In the genomic region with DNA sequence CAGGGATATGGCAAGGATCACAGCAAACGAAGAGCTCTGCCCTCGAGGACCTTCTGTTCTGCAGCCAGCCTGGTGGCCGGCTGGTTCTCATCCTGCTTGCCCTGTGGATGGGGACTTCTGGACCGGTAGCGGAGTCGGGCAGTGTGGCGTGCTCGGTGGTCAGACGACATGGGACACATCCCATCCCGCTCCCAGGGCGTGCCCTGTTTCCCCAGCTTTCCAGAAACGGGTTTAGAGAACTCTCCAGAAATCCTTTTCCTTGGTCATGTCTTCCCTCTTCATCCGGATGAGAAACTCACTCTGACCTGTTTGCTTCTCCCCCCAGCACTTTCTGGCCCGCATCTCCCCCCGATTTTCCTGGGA, we compare ENCODE assay signal across 20 cellular contexts.
"Had no signal": no experiment of that assay in that cellular context is flagged by ENCODE, and none has a peak within 500 bp of the region (broad histone marks: within the 10 kb centered on the region; RNA-seq: fewer than 3 reads in every experiment).

No MANE protein-coding gene starts in this region.

- H3K9me3 ChIP-seq: colonic mucosa, left lung, prostate gland, tibial artery had no signal

- H3K36me3 Mint-ChIP-seq: activated naive CD8-positive, alpha-beta T cell treated with anti-CD3 and anti-CD28 coated beads for 36 hours had no signal

- H3K4me3 ChIP-seq: colonic mucosa, left lung, prostate gland, tibial artery had no signal

- DNase-seq: activated B cell treated with CpG ODN at 0.5 μM for 24 hours; activated CD4-positive, alpha-beta T cell treated with anti-CD3 and anti-CD28 coated beads for 36 hours; activated CD4-positive, alpha-beta T cell treated with anti-CD3 and anti-CD28 coated beads, Interleukin-2, amount 50 U/mL, for 4 hours; activated CD8-positive, alpha-beta memory T cell treated with anti-CD3 and anti-CD28 coated beads for 24 hours; activated CD8-positive, alpha-beta memory T cell treated with anti-CD3 and anti-CD28 coated beads, Interleukin-2, amount 50 U/mL, for 48 hours; activated naive CD4-positive, alpha-beta T cell treated with Interleukin-2 at 50 U/mL for 16 hours; activated naive CD8-positive, alpha-beta T cell treated with anti-CD3 and anti-CD28 coated beads for 36 hours; activated T-cell treated with anti-CD3 and anti-CD28 coated beads, Interleukin-2, amount 50 U/mL, for 4 hours; colonic mucosa; kidney glomerular epithelial cell; left lung had no signal

- H3K4me1 Mint-ChIP-seq: activated B cell treated with CpG ODN at 0.5 μM for 24 hours had no signal

- H3K36me3 ChIP-seq: colonic mucosa, left lung, prostate gland, tibial artery had no signal

- FAIRE-seq: astrocyte, endometrium, urothelium cell line had no signal

- H3K27me3 ChIP-seq: colonic mucosa, left lung, tibial artery had no signal

- H3K27me3 Mint-ChIP-seq: activated B cell treated with CpG ODN at 0.5 μM for 24 hours; activated CD4-positive, alpha-beta T cell treated with anti-CD3 and anti-CD28 coated beads for 36 hours; activated naive CD8-positive, alpha-beta T cell treated with anti-CD3 and anti-CD28 coated beads for 36 hours; central memory CD8-positive, alpha-beta T cell had no signal

- H3K4me1 ChIP-seq: colonic mucosa, prostate gland, tibial artery had no signal

- H3K9me3 Mint-ChIP-seq: activated B cell treated with CpG ODN at 0.5 μM for 24 hours; activated naive CD8-positive, alpha-beta T cell treated with anti-CD3 and anti-CD28 coated beads for 36 hours; activated T-cell treated with anti-CD3 and anti-CD28 coated beads, Interleukin-2, amount 50 U/mL, for 4 hours; central memory CD8-positive, alpha-beta T cell; neural crest cell; stimulated activated naive CD8-positive, alpha-beta T cell treated with anti-CD3 and anti-CD28 coated beads, Interleukin-15, Interleukin-2, amounts not matched to agents 100 ng/mL and 50 ng/mL, for 24 hours; T-helper 1 cell treated with Interleukin-12 subunit alpha and Interleukin-12 subunit beta and Interleukin-4 antibody, amounts not matched to agents 30 μg/mL and 1 μg/mL, for 36 hours had no signal

- H3K27ac ChIP-seq: colonic mucosa, left lung, prostate gland, tibial artery had no signal

- H3K4me3 Mint-ChIP-seq: activated B cell treated with CpG ODN at 0.5 μM for 24 hours; activated CD4-positive, alpha-beta T cell treated with anti-CD3 and anti-CD28 coated beads for 36 hours; activated naive CD8-positive, alpha-beta T cell treated with anti-CD3 and anti-CD28 coated beads for 36 hours; activated T-cell treated with anti-CD3 and anti-CD28 coated beads, Interleukin-2, amount 50 U/mL, for 4 hours; central memory CD8-positive, alpha-beta T cell; neural crest cell; stimulated activated naive CD8-positive, alpha-beta T cell treated with anti-CD3 and anti-CD28 coated beads, Interleukin-15, Interleukin-2, amounts not matched to agents 100 ng/mL and 50 ng/mL, for 24 hours; T-helper 1 cell treated with Interleukin-12 subunit alpha and Interleukin-12 subunit beta and Interleukin-4 antibody, amounts not matched to agents 30 μg/mL and 1 μg/mL, for 36 hours had no signal

- H3K27ac Mint-ChIP-seq: activated B cell treated with CpG ODN at 0.5 μM for 24 hours; activated CD4-positive, alpha-beta T cell treated with anti-CD3 and anti-CD28 coated beads for 36 hours; activated naive CD8-positive, alpha-beta T cell treated with anti-CD3 and anti-CD28 coated beads for 36 hours; stimulated activated naive CD8-positive, alpha-beta T cell treated with anti-CD3 and anti-CD28 coated beads, Interleukin-15, Interleukin-2, amounts not matched to agents 100 ng/mL and 50 ng/mL, for 24 hours; T-helper 1 cell treated with Interleukin-12 subunit alpha and Interleukin-12 subunit beta and Interleukin-4 antibody, amounts not matched to agents 30 μg/mL and 1 μg/mL, for 36 hours had no signal
